Comparison of ENCODE assay signal across 8 cellular contexts in genomic region chr1:234725177-234726132, GRCh38.
DNase-seq lines count a peak whose midpoint lies in the region; ATAC-seq and TF ChIP-seq lines count a peak whose summit lies in the region.

No MANE protein-coding gene starts in this region.

- H2BK12ac ChIP-seq in H9 (ENCODE audit: insufficient read length, low read depth, low read length), result peak overlapping the region; percentile 8

- no peaks in the 10 kb centered on the region for H4K20me1 ChIP-seq in H9 (ENCODE audit: control insufficient read depth, insufficient read depth, insufficient read length)

- H3K23me2 ChIP-seq in H9 (ENCODE audit: insufficient read length, low read depth, low read length, poor library complexity, severe bottlenecking), result no peaks in the 10 kb centered on the region

- H3K4me3 Mint-ChIP-seq in H9, result no peak overlapping the region

- peaks cover 6% of the 10 kb centered on the region for H3K27me3 Mint-ChIP-seq in H9 (ENCODE audit: low read depth)

- H2BK120ac ChIP-seq in H9 (ENCODE audit: low read depth, low read length, poor library complexity, severe bottlenecking), result no peak overlapping the region

- no peak overlapping the region for H2BK20ac ChIP-seq in H9 (ENCODE audit: low read depth, low read length, poor library complexity, severe bottlenecking)

- no peak overlapping the region for H2AK5ac ChIP-seq in H9 (ENCODE audit: insufficient read length, low read length)

- H3K79me2 ChIP-seq in H9 (ENCODE audit: insufficient read depth, low read length), result no peaks in the 10 kb centered on the region

- H3K36me3 ChIP-seq in SJCRH30, result no peaks in the 10 kb centered on the region

- peaks cover 52 to 60% of the 10 kb centered on the region in 2 experiments for H3K4me1 Mint-ChIP-seq in H9

- H3K56ac ChIP-seq in H9 (ENCODE audit: insufficient read length, low read depth, low read length), result no peak overlapping the region

- peak overlapping the region; percentile 55; the same call in 1 of the 2 replicates for H3K14ac ChIP-seq in H9 (ENCODE audit: insufficient read depth, low read length)

- no peak overlapping the region for H2AFZ ChIP-seq in H9 (ENCODE audit: low read length)

- H3K36me3 Mint-ChIP-seq in H9 (ENCODE audit: insufficient read depth in 1 of 3, low read depth in 3 of 3), result no peaks in the 10 kb centered on the region; a peak in 1 of 7 replicates

- peak overlapping the region; percentile 46 for H3K18ac ChIP-seq in H9 (ENCODE audit: insufficient read length, low read depth, low read length)

- no peak overlapping the region for H2BK5ac ChIP-seq in H9 (ENCODE audit: insufficient read length, low read length)

- no peak overlapping the region for H3K23ac ChIP-seq in H9 (ENCODE audit: insufficient read length, low read depth, low read length)

- no peak for ATAC-seq in GM21529 (IDR thresholded peaks at IDR 0.05; ENCODE audit: unreplicated experiment)
- ATAC-seq in HG03095 (IDR thresholded peaks at IDR 0.05; ENCODE audit: unreplicated experiment), result no peak

- no peak overlapping the region for H3K4ac ChIP-seq in H9 (ENCODE audit: low read depth, low read length)

- no CpG with 5 or more reads among the region's 12 CpGs for WGBS in H9 (ENCODE audit: extremely low coverage, insufficient read length, low lambda C conversion rate)
- WGBS in adipose tissue, 3 donors, result 43 to 49% (median 48%) methylated on average over 12 of the region's 12 CpGs

- DNase-seq in H9 (no peak), SJCRH30 (peak in 1 of 2 experiments; percentile 36), OCI-M2 (lab: John Stamatoyannopoulos, UW; ENCODE audit: unreplicated experiment) (no peak)
- DNase-seq in stimulated activated CD4-positive, alpha-beta T cell treated with anti-CD3 and anti-CD28 coated beads, Interleukin-4, amount 100 ng/mL, for 4 hours, result peak; percentile 30 to 64

- H4K5ac ChIP-seq in H9 (ENCODE audit: insufficient read length, low read depth, low read length), result no peak overlapping the region

- peak overlapping the region; percentile 18 for H4K91ac ChIP-seq in H9 (ENCODE audit: insufficient read length, low read depth, low read length)

- no peak overlapping the region for H2BK15ac ChIP-seq in H9 (ENCODE audit: low read depth, low read length)

- no peak overlapping the region for H3K27ac ChIP-seq in H9 (ENCODE audit: insufficient read length, low read depth, low read length)
- peak overlapping the region; percentile 90 for H3K27ac ChIP-seq in SJCRH30
- H3K27ac ChIP-seq in adipose tissue (ENCODE audit: low read depth, low read length), result peak overlapping the region; percentile 84
- H3K27ac ChIP-seq in layer of hippocampus (ENCODE audit: low read depth, low read length), result peak overlapping the region; percentile 99

- peak overlapping the region in 1 of 3 experiments; percentile 53; a peak in 3 of 7 replicates for H3K27ac Mint-ChIP-seq in H9

- H4K8ac ChIP-seq in H9 (replicated peaks; ENCODE audit: insufficient read length, low read depth, low read length), result no peak overlapping the region

- H3K9me3 Mint-ChIP-seq in H9, result no peaks in the 10 kb centered on the region

- no peak overlapping the region for H3T11ph ChIP-seq in H9 (ENCODE audit: low read length)

- H3K9me3 ChIP-seq in H9 (ENCODE audit: control insufficient read depth, low read depth, low read length) (no peaks in the 10 kb centered on the region), SJCRH30 (replicated peaks) (no peaks in the 10 kb centered on the region)

- no peak for TF ChIP-seq CTCF in H9 (conservative IDR thresholded peaks at IDR 0.05)

- H3K4me1 ChIP-seq in H9 (ENCODE audit: insufficient read depth, low read length), result peaks cover 12% of the 10 kb centered on the region; the same call in 1 of the 2 replicates
- peaks cover 35% of the 10 kb centered on the region for H3K4me1 ChIP-seq in SJCRH30

- H3K9ac ChIP-seq in H9 (ENCODE audit: extremely low read depth, insufficient read length, low read length), result no peak overlapping the region

- H3K27me3 ChIP-seq in H9 (ENCODE audit: insufficient read depth, low read length) (no peaks in the 10 kb centered on the region), SJCRH30 (no peaks in the 10 kb centered on the region), layer of hippocampus (ENCODE audit: control insufficient read depth, insufficient read depth, low read length) (no peaks in the 10 kb centered on the region)

- no peak overlapping the region for H3K4me2 ChIP-seq in H9 (ENCODE audit: insufficient read depth, insufficient read length, low read length)

- H3K79me1 ChIP-seq in H9 (ENCODE audit: insufficient read depth, low read depth, low read length, poor library complexity, severe bottlenecking), result no peaks in the 10 kb centered on the region

- peak overlapping the region; percentile 45 for H3K4me3 ChIP-seq in SJCRH30

Comparison
In these comparisons a context has a peak if more than half of its experiments do, and no peak if none do; other contexts are left out.
1. DNase-seq: peak in stimulated activated CD4-positive, alpha-beta T cell treated with anti-CD3 and anti-CD28 coated beads, Interleukin-4, amount 100 ng/mL, for 4 hours (2 of 2); none in H9 (single experiment) and OCI-M2 (single experiment).